ENCODE assay signal across 19 cellular contexts in genomic region chr7:39663263-39663662, GRCh38.
"Had no signal": no experiment of that assay in that cellular context is flagged by ENCODE, and none has a peak within 500 bp of the region (broad histone marks: within the 10 kb centered on the region; RNA-seq: fewer than 3 reads in every experiment).

No MANE protein-coding gene starts in this region.

- ATAC-seq: esophagus mucosa; gastrocnemius medialis; left ventricle myocardium superior; lower lobe of right lung; right lobe of liver; stimulated activated naive B cell treated with anti-CD40 and anti-IgM and Interleukin-4, amounts not matched to agents 10 μg/mL and 1 μg/mL and 100 μg/mL, for 72 hours had no signal

- H3K27ac ChIP-seq: epithelial cell of prostate, gastrocnemius medialis, lower lobe of right lung, neural progenitor cell, parathyroid adenoma, right lobe of liver, thoracic aorta, tibial nerve, upper lobe of left lung had no signal

- H3K4me3 ChIP-seq: gastrocnemius medialis, lower lobe of right lung, neural progenitor cell, right lobe of liver, thoracic aorta, tibial nerve, upper lobe of left lung had no signal

- H3K9me3 ChIP-seq: gastrocnemius medialis, lower lobe of right lung, right lobe of liver, thoracic aorta, upper lobe of left lung had no signal

- H3K4me1 ChIP-seq: parathyroid adenoma, right lobe of liver, tibial nerve had no signal

- DNase-seq: cortex of kidney; effector CD4-positive, alpha-beta T cell; foreskin fibroblast; gastrocnemius medialis; head of caudate nucleus; left ventricle myocardium superior; lower lobe of right lung; right lobe of liver; small intestine; stimulated activated CD4-positive, alpha-beta T cell treated with anti-CD3 and anti-CD28 coated beads, Interleukin-15, amount 100 ng/mL, for 24 hours; stimulated activated CD4-positive, alpha-beta T cell treated with anti-CD3 and anti-CD28 coated beads, Interleukin-2, amount 100 ng/mL, for 48 hours; stimulated activated naive B cell treated with anti-CD40 and anti-IgM and Interleukin-4, amounts not matched to agents 10 μg/mL and 1 μg/mL and 100 μg/mL, for 72 hours; upper lobe of left lung had no signal

- H3K27me3 ChIP-seq: gastrocnemius medialis, neural progenitor cell, right lobe of liver, tibial nerve, upper lobe of left lung had no signal

- H3K36me3 ChIP-seq: gastrocnemius medialis, lower lobe of right lung, neural progenitor cell, right lobe of liver, thoracic aorta had no signal
